8 cellular contexts compared by ENCODE assay signal in genomic region chr11:8699903-8700302, GRCh38. TPM values are rescaled to one million over a fixed set of nuclear protein-coding genes. Genes with fewer than 3 reads are reported as not detected.
A peak's percentile ranks its signal among the peaks of the same experiment; 100 is the strongest.
DNase-seq lines count a peak whose midpoint lies in the region; ATAC-seq, FAIRE-seq and TF ChIP-seq lines count a peak whose summit lies in the region.

No MANE protein-coding gene starts in this region.

- no peaks in the 10 kb centered on the region for H3K27me3 Mint-ChIP-seq in osteocyte (ENCODE audit: unreplicated experiment)
- no peaks in the 10 kb centered on the region for H3K27me3 Mint-ChIP-seq in activated T-helper 17 cell treated with anti-CD3 and anti-CD28 coated beads, Interleukin-2, amount 50 U/mL, for 72 hours

- TF ChIP-seq CTCF in foreskin keratinocyte (conservative IDR thresholded peaks at IDR 0.05) (no peak), osteocyte (IDR thresholded peaks at IDR 0.05) (no peak), BE2C (IDR thresholded peaks at IDR 0.05; ENCODE audit: low read depth, low read length) (no peak)

- H3K4me1 ChIP-seq in foreskin keratinocyte (peaks cover 15% of the 10 kb centered on the region), BE2C (no peaks in the 10 kb centered on the region)

- peaks cover 47% of the 10 kb centered on the region for H3K36me3 Mint-ChIP-seq in osteocyte (ENCODE audit: unreplicated experiment)
- H3K36me3 Mint-ChIP-seq in activated T-helper 17 cell treated with anti-CD3 and anti-CD28 coated beads, Interleukin-2, amount 50 U/mL, for 72 hours (ENCODE audit: low read depth): no peaks in the 10 kb centered on the region

- DNase-seq in COLO829 (ENCODE audit: low spot score): peak; percentile 86
- DNase-seq in foreskin keratinocyte: peak in 1 of 2 donors; percentile 56
- DNase-seq in osteocyte (ENCODE audit: extremely low spot score, unreplicated experiment): no peak
- DNase-seq in BE2C: no peak
- DNase-seq in NCI-H1694 treated with DMSO at 0.1 percent for 48 hours (lab: John Stamatoyannopoulos, UW): no peak
- no peak for DNase-seq in RCC 7860 (ENCODE audit: low spot score)

- H3K27me3 ChIP-seq in foreskin keratinocyte: no peaks in the 10 kb centered on the region
- H3K27me3 ChIP-seq in BE2C: no peaks in the 10 kb centered on the region

- peak overlapping the region; percentile 77 for H3K27ac Mint-ChIP-seq in osteocyte (ENCODE audit: unreplicated experiment)
- no peak overlapping the region for H3K27ac Mint-ChIP-seq in activated T-helper 17 cell treated with anti-CD3 and anti-CD28 coated beads, Interleukin-2, amount 50 U/mL, for 72 hours

- peak overlapping the region; percentile 47 for H3K27ac ChIP-seq in foreskin keratinocyte

- H3K36me3 ChIP-seq in BE2C: no peaks in the 10 kb centered on the region; the same call in none of the 2 replicates

- no peaks in the 10 kb centered on the region for H3K9me3 Mint-ChIP-seq in osteocyte (ENCODE audit: unreplicated experiment)
- H3K9me3 Mint-ChIP-seq in activated T-helper 17 cell treated with anti-CD3 and anti-CD28 coated beads, Interleukin-2, amount 50 U/mL, for 72 hours: no peaks in the 10 kb centered on the region

- no peak overlapping the region for H3K4me3 ChIP-seq in BE2C (ENCODE audit: low read depth, low read length)

- ATAC-seq in SK-N-SH treated with all-trans-retinoic acid at 6 μM for 48 hours: peak; percentile 40
- ATAC-seq in foreskin keratinocyte: peak; percentile 76
- no peak for ATAC-seq in activated T-helper 17 cell treated with anti-CD3 and anti-CD28 coated beads, Interleukin-2, amount 50 U/mL, for 72 hours (replicated peaks)

- no peak for FAIRE-seq in RCC 7860 (lab: Jason Lieb, UNC)

- no peak overlapping the region for H3K4me3 Mint-ChIP-seq in osteocyte (ENCODE audit: unreplicated experiment)
- no peak overlapping the region for H3K4me3 Mint-ChIP-seq in activated T-helper 17 cell treated with anti-CD3 and anti-CD28 coated beads, Interleukin-2, amount 50 U/mL, for 72 hours

- peaks cover 27% of the 10 kb centered on the region for H3K4me1 Mint-ChIP-seq in osteocyte (ENCODE audit: unreplicated experiment)
- no peaks in the 10 kb centered on the region for H3K4me1 Mint-ChIP-seq in activated T-helper 17 cell treated with anti-CD3 and anti-CD28 coated beads, Interleukin-2, amount 50 U/mL, for 72 hours

- no peaks in the 10 kb centered on the region for H3K9me3 ChIP-seq in BE2C

TF ChIP-seq in SK-N-SH treated with all-trans-retinoic acid at 6 μM for 48 hours, 23 proteins besides CTCF, POLR2A, EP300 and RAD21:
- TF ChIP-seq PPARA (CRISPR knock-in tag; IDR thresholded peaks at IDR 0.05; ENCODE audit: borderline replicate concordance) (no peak), ZFP30 (CRISPR knock-in tag; IDR thresholded peaks at IDR 0.05) (no peak), ZFP3 (CRISPR knock-in tag; IDR thresholded peaks at IDR 0.05) (no peak), ARNTL (CRISPR knock-in tag; IDR thresholded peaks at IDR 0.05; ENCODE audit: borderline replicate concordance, low read depth) (no peak), ZNF70 (CRISPR knock-in tag; IDR thresholded peaks at IDR 0.05) (no peak), ZC3H10 (CRISPR knock-in tag; IDR thresholded peaks at IDR 0.05) (no peak), PATZ1 (CRISPR knock-in tag; IDR thresholded peaks at IDR 0.05; ENCODE audit: borderline replicate concordance) (no peak), CSDC2 (CRISPR knock-in tag; IDR thresholded peaks at IDR 0.05) (no peak), BACH2 (CRISPR knock-in tag; IDR thresholded peaks at IDR 0.05; ENCODE audit: borderline replicate concordance) (no peak), TCF4 (CRISPR knock-in tag; IDR thresholded peaks at IDR 0.05; ENCODE audit: borderline replicate concordance) (no peak), GLIS3 (CRISPR knock-in tag; IDR thresholded peaks at IDR 0.05) (no peak), SNAI2 (CRISPR knock-in tag; IDR thresholded peaks at IDR 0.05) (no peak), ISL1 (CRISPR knock-in tag; IDR thresholded peaks at IDR 0.05) (no peak), POU6F1 (CRISPR knock-in tag; IDR thresholded peaks at IDR 0.05; ENCODE audit: borderline replicate concordance, low read depth) (no peak), RARB (CRISPR knock-in tag; IDR thresholded peaks at IDR 0.05) (no peak), CSRNP3 (CRISPR knock-in tag; IDR thresholded peaks at IDR 0.05) (no peak), ZNF565 (CRISPR knock-in tag; conservative IDR thresholded peaks at IDR 0.05; ENCODE audit: low read depth) (no peak)
TF ChIP-seq in SK-N-SH treated with all-trans-retinoic acid at 6 μM for 48 hours: peak in this region for 0.

RNA-seq across cellular contexts. Expression of gene RPL27A, which starts 17.3 kb away (rescaled TPM):
- total RNA-seq in foreskin keratinocyte (1,979 and 2,135 TPM in 2 replicates), osteocyte (750 and 815 TPM in 2 replicates)
- polyA plus RNA-seq in foreskin keratinocyte: 3,013 and 3,395 TPM in 2 replicates
- 667 TPM for polyA plus RNA-seq in BE2C (2012; ENCODE audit: insufficient read depth, insufficient read length, low read depth)
- 1,000 to 10,000 TPM; 1,241 to 1,415 TPM for total RNA-seq in activated T-helper 17 cell treated with anti-CD3 and anti-CD28 coated beads, Interleukin-2, amount 50 U/mL, for 72 hours

RNA-seq across cellular contexts. Expression of gene TRIM66, which starts 17.4 kb away (rescaled TPM):
- total RNA-seq in foreskin keratinocyte (2.2 and 2.5 TPM in 2 replicates), osteocyte (10.0 and 10.2 TPM in 2 replicates)
- polyA plus RNA-seq in foreskin keratinocyte: 0.40 and 0.45 TPM in 2 replicates
- polyA plus RNA-seq in BE2C (2012; ENCODE audit: insufficient read depth, insufficient read length, low read depth): 1.8 TPM
- total RNA-seq in activated T-helper 17 cell treated with anti-CD3 and anti-CD28 coated beads, Interleukin-2, amount 50 U/mL, for 72 hours: 10 to 100 TPM; 15.2 to 19.9 TPM
